Comparison of ENCODE assay signal across 1 cellular context in genomic region chr4:173319696-173320095, GRCh38.
TF ChIP-seq lines count a peak whose summit lies in the region.

No MANE protein-coding gene starts in this region.

TF ChIP-seq in endothelial cell of umbilical vein, 7 proteins besides CTCF, POLR2A, EP300 and RAD21:
- TF ChIP-seq FOS (IDR thresholded peaks at IDR 0.05; ENCODE audit: borderline replicate concordance, insufficient read depth, low read length) = peak; percentile 8
- no peak for TF ChIP-seq POLR2AphosphoS5 (IDR thresholded peaks at IDR 0.05; ENCODE audit: insufficient read depth, low read depth, low read length)
